ENCODE assay signal across 16 cellular contexts in genomic region chr7:22447008-22447407, GRCh38. TPM values are rescaled to one million over a fixed set of nuclear protein-coding genes. Genes with fewer than 3 reads are reported as not detected.
DNase-seq lines count a peak whose midpoint lies in the region; ATAC-seq lines count a peak whose summit lies in the region.
"Had no signal": no experiment of that assay in that cellular context is flagged by ENCODE, and none has a peak within 500 bp of the region (broad histone marks: within the 10 kb centered on the region; RNA-seq: fewer than 3 reads in every experiment).

No MANE protein-coding gene starts in this region.

- intact Hi-C loops in posterior vena cava (cut with DNase I): loop anchor here in 1 of 2 donors (10.0 kb wide), 1 partner anchor 92 kb away; the partner anchor contains the start of gene RAPGEF5

- DNase-seq in DMS153 (lab: John Stamatoyannopoulos, UW): peak; percentile 65
- peak; percentile 61 for DNase-seq in NCI-H2029 (lab: John Stamatoyannopoulos, UW)
- DNase-seq in NCI-H446 treated with DMSO at 0.1 percent for 48 hours (lab: John Stamatoyannopoulos, UW): no peak
- DNase-seq in stimulated activated CD4-positive, alpha-beta T cell treated with anti-CD3 and anti-CD28 coated beads, Interleukin-2, amount 100 ng/mL, for 48 hours: no peak
- DNase-seq in mucosa of gallbladder (ENCODE audit: low spot score): no peak
- no peak for DNase-seq in posterior vena cava (ENCODE audit: low spot score)
- DNase-seq: activated CD8-positive, alpha-beta memory T cell treated with anti-CD3 and anti-CD28 coated beads, Interleukin-2, amount 10 ng/mL, durations not matched to agents 7 days and 5 days; activated naive CD4-positive, alpha-beta T cell treated with anti-CD3 and anti-CD28 coated beads for 36 hours; body of pancreas; dermis blood vessel endothelial cell; HCEC 1CT; left cardiac atrium; posterior cingulate gyrus; substantia nigra had no signal

- ATAC-seq in GM19035 (IDR thresholded peaks at IDR 0.05; ENCODE audit: unreplicated experiment) (peak; percentile 38), HG02759 (IDR thresholded peaks at IDR 0.05; ENCODE audit: unreplicated experiment) (peak; percentile 19)
- ATAC-seq: body of pancreas, left cardiac atrium had no signal

RNA-seq across cellular contexts. Expression of gene STEAP1B, which starts 53.0 kb away (rescaled TPM):
- total RNA-seq in mucosa of gallbladder: not detected
- total RNA-seq in posterior vena cava: 1 to 10 TPM; 2.5 to 2.8 TPM

Comparison
In these comparisons a context has a peak if more than half of its experiments do, and no peak if none do; other contexts are left out.
1. DNase-seq: peak in DMS153 (single experiment) and NCI-H2029 (single experiment); none in NCI-H446 treated with DMSO at 0.1 percent for 48 hours (single experiment), stimulated activated CD4-positive, alpha-beta T cell treated with anti-CD3 and anti-CD28 coated beads, Interleukin-2, amount 100 ng/mL, for 48 hours (0 of 2), mucosa of gallbladder (single experiment) and posterior vena cava (single experiment).